ENCODE assay signal across 14 cellular contexts in genomic region chr13:90502143-90502542, GRCh38.
"Had no signal": no experiment of that assay in that cellular context is flagged by ENCODE, and none has a peak within 500 bp of the region (broad histone marks: within the 10 kb centered on the region; RNA-seq: fewer than 3 reads in every experiment).

No MANE protein-coding gene starts in this region.

- DNase-seq: activated CD4-positive, alpha-beta T cell treated with anti-CD3 and anti-CD28 coated beads for 1 hour; activated CD4-positive, alpha-beta T cell treated with anti-CD3 and anti-CD28 coated beads, Interleukin-2, amount 50 U/mL, for 4 hours; activated T-cell treated with anti-CD3 and anti-CD28 coated beads for 4 hours; endodermal cell; foreskin keratinocyte; naive thymus-derived CD8-positive, alpha-beta T cell; ovary; stimulated activated CD4-positive, alpha-beta T cell treated with anti-CD3 and anti-CD28 coated beads, Interleukin-4, amount 100 ng/mL, for 1 hour; testis; upper lobe of right lung; WERI-Rb-1 had no signal

- H3K36me3 ChIP-seq: ovary, upper lobe of right lung, WERI-Rb-1 had no signal

- H3K4me1 ChIP-seq: foreskin keratinocyte, testis, upper lobe of right lung had no signal

- H3K9me3 ChIP-seq: ovary, testis, upper lobe of right lung had no signal

- H3K4me3 ChIP-seq: ovary, smooth muscle cell, testis, upper lobe of right lung had no signal

- H3K27me3 ChIP-seq: foreskin keratinocyte, ovary, testis, upper lobe of right lung had no signal

- H3K4me2 ChIP-seq: smooth muscle cell had no signal

- H3K27ac ChIP-seq: epithelial cell of prostate, foreskin keratinocyte, ovary, testis, upper lobe of right lung, WERI-Rb-1 had no signal

- ATAC-seq: foreskin keratinocyte; naive thymus-derived CD8-positive, alpha-beta T cell; sciatic nerve; upper lobe of right lung had no signal
